In genomic region chr11:61839742-61840141, GRCh38 we compare ENCODE assay signal across 13 cellular contexts. TPM values are rescaled to one million over a fixed set of nuclear protein-coding genes. Genes with fewer than 3 reads are reported as not detected.
A peak's percentile ranks its signal among the peaks of the same experiment; 100 is the strongest.
DNase-seq lines count a peak whose midpoint lies in the region; ATAC-seq and TF ChIP-seq lines count a peak whose summit lies in the region.
"Had no signal": no experiment of that assay in that cellular context is flagged by ENCODE, and none has a peak within 500 bp of the region (broad histone marks: within the 10 kb centered on the region; RNA-seq: fewer than 3 reads in every experiment).

No MANE protein-coding gene starts in this region.

- POLR2A ChIA-PET in activated CD8-positive, alpha-beta T cell treated with anti-CD3 and anti-CD28 coated beads, Interleukin-2, amount 10 ng/mL, durations not matched to agents 7 days and 5 days (lab: Charles Lee): interaction anchor here (1.5 kb wide), 1 partner anchor 11 kb away, joined by 6 read pairs; the partner anchor contains the start of gene FADS2
- POLR2A ChIA-PET in activated CD8-positive, alpha-beta T cell treated with anti-CD3 and anti-CD28 coated beads for 36 hours (lab: Charles Lee): interaction anchor here (0.7 kb wide), 1 partner anchor 619 kb away, joined by 3 read pairs; no protein-coding TSS in a partner anchor

- H3K9ac ChIP-seq in parathyroid adenoma: no peak overlapping the region

- no peak overlapping the region for H3K4me3 Mint-ChIP-seq in activated CD8-positive, alpha-beta T cell treated with anti-CD3 and anti-CD28 coated beads, Interleukin-2, amount 10 ng/mL, durations not matched to agents 7 days and 5 days
- no peak overlapping the region for H3K4me3 Mint-ChIP-seq in activated CD8-positive, alpha-beta T cell treated with anti-CD3 and anti-CD28 coated beads for 36 hours
- no peak overlapping the region for H3K4me3 Mint-ChIP-seq in activated T-helper 1 cell treated with anti-CD3 and anti-CD28 coated beads, Interleukin-12 subunit alpha, Interleukin-12 subunit beta, Interleukin-2, Interleukin-4 antibody, amounts not matched to agents 30 ng/mL and 10 ng/mL and 1 ng/mL, durations not matched to agents 14 hours and 24 hours and 36 hours
- H3K4me3 Mint-ChIP-seq in endothelial cell (ENCODE audit: unreplicated experiment): peak overlapping the region; percentile 72
- no peak overlapping the region for H3K4me3 Mint-ChIP-seq in Calu3 (ENCODE audit: low read depth, unreplicated experiment)
- H3K4me3 Mint-ChIP-seq: B cell; CD8-positive, alpha-beta T cell; H9 had no signal

- no peaks in the 10 kb centered on the region for H3K27me3 ChIP-seq in parathyroid adenoma (ENCODE audit: control insufficient read depth, insufficient read depth, low read length)
- H3K27me3 ChIP-seq: BLaER1 treated with 17β-estradiol and CSF1 and Interleukin-3, amounts not matched to agents 10 nM and 100 nM had no signal

- no TSS peak for BruUV-seq in Calu3 (replicated peaks; lab: Mats Ljungman, UMichigan)

- peak overlapping the region; percentile 48 for H3K27ac Mint-ChIP-seq in activated CD8-positive, alpha-beta T cell treated with anti-CD3 and anti-CD28 coated beads, Interleukin-2, amount 10 ng/mL, durations not matched to agents 7 days and 5 days
- H3K27ac Mint-ChIP-seq in activated CD8-positive, alpha-beta T cell treated with anti-CD3 and anti-CD28 coated beads for 36 hours: no peak overlapping the region
- H3K27ac Mint-ChIP-seq in activated T-helper 1 cell treated with anti-CD3 and anti-CD28 coated beads, Interleukin-12 subunit alpha, Interleukin-12 subunit beta, Interleukin-2, Interleukin-4 antibody, amounts not matched to agents 30 ng/mL and 10 ng/mL and 1 ng/mL, durations not matched to agents 14 hours and 24 hours and 36 hours: peak overlapping the region; percentile 15
- peak overlapping the region; percentile 48 for H3K27ac Mint-ChIP-seq in endothelial cell (ENCODE audit: unreplicated experiment)
- no peak overlapping the region for H3K27ac Mint-ChIP-seq in Calu3 (ENCODE audit: unreplicated experiment)
- H3K27ac Mint-ChIP-seq: B cell; CD8-positive, alpha-beta T cell had no signal

- H3K27ac ChIP-seq in parathyroid adenoma: peak overlapping the region; percentile 82
- H3K27ac ChIP-seq: HL-60 had no signal

- peaks cover 29% of the 10 kb centered on the region for H3K4me1 Mint-ChIP-seq in activated CD8-positive, alpha-beta T cell treated with anti-CD3 and anti-CD28 coated beads, Interleukin-2, amount 10 ng/mL, durations not matched to agents 7 days and 5 days (ENCODE audit: low read depth)
- H3K4me1 Mint-ChIP-seq in activated CD8-positive, alpha-beta T cell treated with anti-CD3 and anti-CD28 coated beads for 36 hours (ENCODE audit: low read depth): peaks cover 10% of the 10 kb centered on the region
- H3K4me1 Mint-ChIP-seq in activated T-helper 1 cell treated with anti-CD3 and anti-CD28 coated beads, Interleukin-12 subunit alpha, Interleukin-12 subunit beta, Interleukin-2, Interleukin-4 antibody, amounts not matched to agents 30 ng/mL and 10 ng/mL and 1 ng/mL, durations not matched to agents 14 hours and 24 hours and 36 hours (ENCODE audit: low read depth): peaks cover 25% of the 10 kb centered on the region
- peaks cover 28% of the 10 kb centered on the region for H3K4me1 Mint-ChIP-seq in endothelial cell (ENCODE audit: unreplicated experiment)
- H3K4me1 Mint-ChIP-seq in Calu3 (ENCODE audit: low read depth, unreplicated experiment): no peaks in the 10 kb centered on the region

- H3K9me3 ChIP-seq in parathyroid adenoma (ENCODE audit: control insufficient read depth, low read length): no peaks in the 10 kb centered on the region
- H3K9me3 ChIP-seq: BLaER1 treated with 17β-estradiol and CSF1 and Interleukin-3, amounts not matched to agents 10 nM and 100 nM had no signal

- H3K36me3 Mint-ChIP-seq in activated CD8-positive, alpha-beta T cell treated with anti-CD3 and anti-CD28 coated beads, Interleukin-2, amount 10 ng/mL, durations not matched to agents 7 days and 5 days (ENCODE audit: low read depth): peaks cover 78% of the 10 kb centered on the region
- peaks cover 52% of the 10 kb centered on the region for H3K36me3 Mint-ChIP-seq in activated CD8-positive, alpha-beta T cell treated with anti-CD3 and anti-CD28 coated beads for 36 hours (ENCODE audit: low read depth)
- H3K36me3 Mint-ChIP-seq in activated T-helper 1 cell treated with anti-CD3 and anti-CD28 coated beads, Interleukin-12 subunit alpha, Interleukin-12 subunit beta, Interleukin-2, Interleukin-4 antibody, amounts not matched to agents 30 ng/mL and 10 ng/mL and 1 ng/mL, durations not matched to agents 14 hours and 24 hours and 36 hours (ENCODE audit: low read depth): peaks cover 43% of the 10 kb centered on the region
- H3K36me3 Mint-ChIP-seq in endothelial cell (ENCODE audit: low read depth, unreplicated experiment) (peaks cover 41% of the 10 kb centered on the region), Calu3 (ENCODE audit: insufficient read depth, unreplicated experiment) (no peaks in the 10 kb centered on the region)
- H3K36me3 Mint-ChIP-seq: CD8-positive, alpha-beta T cell had no signal

- no peak overlapping the region for H2AFZ ChIP-seq in parathyroid adenoma

- peak overlapping the region; percentile 2 for H3K4me3 ChIP-seq in parathyroid adenoma (ENCODE audit: low read depth, low read length)
- H3K4me3 ChIP-seq: BLaER1 treated with 17β-estradiol and CSF1 and Interleukin-3, amounts not matched to agents 10 nM and 100 nM had no signal

- no peaks in the 10 kb centered on the region for H3K27me3 Mint-ChIP-seq in activated CD8-positive, alpha-beta T cell treated with anti-CD3 and anti-CD28 coated beads, Interleukin-2, amount 10 ng/mL, durations not matched to agents 7 days and 5 days (ENCODE audit: low read depth)
- H3K27me3 Mint-ChIP-seq in activated CD8-positive, alpha-beta T cell treated with anti-CD3 and anti-CD28 coated beads for 36 hours: no peaks in the 10 kb centered on the region
- no peaks in the 10 kb centered on the region for H3K27me3 Mint-ChIP-seq in activated T-helper 1 cell treated with anti-CD3 and anti-CD28 coated beads, Interleukin-12 subunit alpha, Interleukin-12 subunit beta, Interleukin-2, Interleukin-4 antibody, amounts not matched to agents 30 ng/mL and 10 ng/mL and 1 ng/mL, durations not matched to agents 14 hours and 24 hours and 36 hours (ENCODE audit: insufficient read depth)
- H3K27me3 Mint-ChIP-seq in endothelial cell (ENCODE audit: unreplicated experiment) (peaks cover 4% of the 10 kb centered on the region), Calu3 (ENCODE audit: unreplicated experiment) (peaks cover 28% of the 10 kb centered on the region)
- H3K27me3 Mint-ChIP-seq: B cell had no signal

- CTCF ChIA-PET in activated CD8-positive, alpha-beta T cell treated with anti-CD3 and anti-CD28 coated beads, Interleukin-2, amount 10 ng/mL, durations not matched to agents 7 days and 5 days (lab: Charles Lee): interaction anchor here (1.3 to 1.9 kb wide), 2 partner anchors 23 to 42 kb away, joined by 4 to 6 read pairs; partner anchors contain the start of gene FADS1
- CTCF ChIA-PET in activated CD8-positive, alpha-beta T cell treated with anti-CD3 and anti-CD28 coated beads for 36 hours (lab: Charles Lee): interaction anchor here (1.0 to 1.4 kb wide), 5 partner anchors 10 to 268 kb away, joined by 3 to 5 read pairs (median 4); no protein-coding TSS in a partner anchor
- CTCF ChIA-PET in Calu3 (lab: Charles Lee): interaction anchor here (0.5 kb wide), 1 partner anchor 107 kb away, joined by 3 read pairs; no protein-coding TSS in a partner anchor

- DNase-seq in activated CD8-positive, alpha-beta T cell treated with anti-CD3 and anti-CD28 coated beads, Interleukin-2, amount 10 ng/mL, durations not matched to agents 7 days and 5 days: no peak
- no peak for DNase-seq in activated CD8-positive, alpha-beta T cell treated with anti-CD3 and anti-CD28 coated beads for 36 hours
- DNase-seq in activated T-helper 1 cell treated with anti-CD3 and anti-CD28 coated beads, Interleukin-12 subunit alpha, Interleukin-12 subunit beta, Interleukin-2, Interleukin-4 antibody, amounts not matched to agents 30 ng/mL and 10 ng/mL and 1 ng/mL, durations not matched to agents 14 hours and 24 hours and 36 hours (ENCODE audit: low spot score): no peak
- DNase-seq in endothelial cell (ENCODE audit: low spot score) (no peak), pons (ENCODE audit: low spot score) (no peak), Calu3 (no peak)
- DNase-seq: CD8-positive, alpha-beta T cell; COR-L47; H9 had no signal

- no peak overlapping the region for H3K4me2 ChIP-seq in parathyroid adenoma (ENCODE audit: low read length)
- H3K4me2 ChIP-seq: BLaER1 treated with 17β-estradiol and CSF1 and Interleukin-3, amounts not matched to agents 10 nM and 100 nM had no signal

- peaks cover 3% of the 10 kb centered on the region for H3K79me2 ChIP-seq in parathyroid adenoma

- no peak for TF ChIP-seq CTCF in activated CD8-positive, alpha-beta T cell treated with anti-CD3 and anti-CD28 coated beads for 36 hours (IDR thresholded peaks at IDR 0.05)
- TF ChIP-seq CTCF in endothelial cell (IDR thresholded peaks at IDR 0.05; ENCODE audit: unreplicated experiment) (no peak), parathyroid adenoma (IDR thresholded peaks at IDR 0.05) (no peak), Calu3 (IDR thresholded peaks at IDR 0.05; ENCODE audit: unreplicated experiment) (no peak)

- peaks cover 31% of the 10 kb centered on the region for H3K4me1 ChIP-seq in parathyroid adenoma

- intact Hi-C loops in activated CD8-positive, alpha-beta T cell treated with anti-CD3 and anti-CD28 coated beads for 36 hours (cut with micrococcal nuclease): no loop called here
- intact Hi-C loops in activated T-helper 1 cell treated with anti-CD3 and anti-CD28 coated beads, Interleukin-12 subunit alpha, Interleukin-12 subunit beta, Interleukin-2, Interleukin-4 antibody, amounts not matched to agents 30 ng/mL and 10 ng/mL and 1 ng/mL, durations not matched to agents 14 hours and 24 hours and 36 hours (cut with micrococcal nuclease): no loop called here
- intact Hi-C loops in Calu3 (cut with micrococcal nuclease; ENCODE audit: unreplicated experiment): no loop called here

- no peaks in the 10 kb centered on the region for H3K36me3 ChIP-seq in parathyroid adenoma (ENCODE audit: control insufficient read depth, insufficient read depth, low read length)

- no peaks in the 10 kb centered on the region for H3K9me3 Mint-ChIP-seq in activated CD8-positive, alpha-beta T cell treated with anti-CD3 and anti-CD28 coated beads, Interleukin-2, amount 10 ng/mL, durations not matched to agents 7 days and 5 days (ENCODE audit: insufficient read depth)
- H3K9me3 Mint-ChIP-seq in activated CD8-positive, alpha-beta T cell treated with anti-CD3 and anti-CD28 coated beads for 36 hours: no peaks in the 10 kb centered on the region
- H3K9me3 Mint-ChIP-seq in activated T-helper 1 cell treated with anti-CD3 and anti-CD28 coated beads, Interleukin-12 subunit alpha, Interleukin-12 subunit beta, Interleukin-2, Interleukin-4 antibody, amounts not matched to agents 30 ng/mL and 10 ng/mL and 1 ng/mL, durations not matched to agents 14 hours and 24 hours and 36 hours: no peaks in the 10 kb centered on the region
- H3K9me3 Mint-ChIP-seq in endothelial cell (ENCODE audit: unreplicated experiment) (no peaks in the 10 kb centered on the region), Calu3 (ENCODE audit: low read depth, unreplicated experiment) (no peaks in the 10 kb centered on the region)
- H3K9me3 Mint-ChIP-seq: CD8-positive, alpha-beta T cell; H9 had no signal

- ATAC-seq in activated CD8-positive, alpha-beta T cell treated with anti-CD3 and anti-CD28 coated beads, Interleukin-2, amount 10 ng/mL, durations not matched to agents 7 days and 5 days: no peak
- ATAC-seq in activated CD8-positive, alpha-beta T cell treated with anti-CD3 and anti-CD28 coated beads for 36 hours: no peak
- ATAC-seq: CD8-positive, alpha-beta T cell had no signal

RNA-seq across cellular contexts. Expression of gene FADS2, which starts 11.6 kb away (rescaled TPM):
- total RNA-seq in activated CD8-positive, alpha-beta T cell treated with anti-CD3 and anti-CD28 coated beads, Interleukin-2, amount 10 ng/mL, durations not matched to agents 7 days and 5 days: 100 to 1,000 TPM; 395 to 416 TPM
- 100 to 1,000 TPM; 131 to 134 TPM for total RNA-seq in activated CD8-positive, alpha-beta T cell treated with anti-CD3 and anti-CD28 coated beads for 36 hours
- total RNA-seq in activated T-helper 1 cell treated with anti-CD3 and anti-CD28 coated beads, Interleukin-12 subunit alpha, Interleukin-12 subunit beta, Interleukin-2, Interleukin-4 antibody, amounts not matched to agents 30 ng/mL and 10 ng/mL and 1 ng/mL, durations not matched to agents 14 hours and 24 hours and 36 hours: 250 and 256 TPM in 2 replicates
- 682 TPM for total RNA-seq in endothelial cell (ENCODE audit: unreplicated experiment)
- 8.5 and 19.2 TPM in 2 replicates for total RNA-seq in Calu3 (2022)

RNA-seq across cellular contexts. Expression of gene FADS1, which starts 22.9 kb away (rescaled TPM):
- total RNA-seq in activated CD8-positive, alpha-beta T cell treated with anti-CD3 and anti-CD28 coated beads, Interleukin-2, amount 10 ng/mL, durations not matched to agents 7 days and 5 days: 10 to 100 TPM; 84.1 to 92.8 TPM
- 10 to 100 TPM; 33.9 to 34.4 TPM for total RNA-seq in activated CD8-positive, alpha-beta T cell treated with anti-CD3 and anti-CD28 coated beads for 36 hours
- 92.3 and 97.7 TPM in 2 replicates for total RNA-seq in activated T-helper 1 cell treated with anti-CD3 and anti-CD28 coated beads, Interleukin-12 subunit alpha, Interleukin-12 subunit beta, Interleukin-2, Interleukin-4 antibody, amounts not matched to agents 30 ng/mL and 10 ng/mL and 1 ng/mL, durations not matched to agents 14 hours and 24 hours and 36 hours
- 102 TPM for total RNA-seq in endothelial cell (ENCODE audit: unreplicated experiment)
- total RNA-seq in Calu3 (2022): 55.6 and 74.1 TPM in 2 replicates

RNA-seq across cellular contexts. Expression of gene FEN1, which starts 47.0 kb away (rescaled TPM):
- total RNA-seq in activated CD8-positive, alpha-beta T cell treated with anti-CD3 and anti-CD28 coated beads, Interleukin-2, amount 10 ng/mL, durations not matched to agents 7 days and 5 days: 100 to 1,000 TPM; 146 TPM
- 100 to 1,000 TPM; 109 to 114 TPM for total RNA-seq in activated CD8-positive, alpha-beta T cell treated with anti-CD3 and anti-CD28 coated beads for 36 hours
- total RNA-seq in activated T-helper 1 cell treated with anti-CD3 and anti-CD28 coated beads, Interleukin-12 subunit alpha, Interleukin-12 subunit beta, Interleukin-2, Interleukin-4 antibody, amounts not matched to agents 30 ng/mL and 10 ng/mL and 1 ng/mL, durations not matched to agents 14 hours and 24 hours and 36 hours: 147 and 149 TPM in 2 replicates
- total RNA-seq in endothelial cell (ENCODE audit: unreplicated experiment): 22.0 TPM
- 72.4 TPM in 2 replicates for total RNA-seq in Calu3 (2022)

RNA-seq across cellular contexts. Expression of gene TMEM258, which starts 47.3 kb away (rescaled TPM):
- 100 to 1,000 TPM; 154 to 163 TPM for total RNA-seq in activated CD8-positive, alpha-beta T cell treated with anti-CD3 and anti-CD28 coated beads, Interleukin-2, amount 10 ng/mL, durations not matched to agents 7 days and 5 days
- 100 to 1,000 TPM; 162 to 170 TPM for total RNA-seq in activated CD8-positive, alpha-beta T cell treated with anti-CD3 and anti-CD28 coated beads for 36 hours
- total RNA-seq in activated T-helper 1 cell treated with anti-CD3 and anti-CD28 coated beads, Interleukin-12 subunit alpha, Interleukin-12 subunit beta, Interleukin-2, Interleukin-4 antibody, amounts not matched to agents 30 ng/mL and 10 ng/mL and 1 ng/mL, durations not matched to agents 14 hours and 24 hours and 36 hours: 164 and 166 TPM in 2 replicates
- total RNA-seq in endothelial cell (ENCODE audit: unreplicated experiment) (125 TPM), Calu3 (2022) (140 and 146 TPM in 2 replicates)

RNA-seq across cellular contexts. Expression of gene FADS3, which starts 51.6 kb away (rescaled TPM):
- total RNA-seq in activated CD8-positive, alpha-beta T cell treated with anti-CD3 and anti-CD28 coated beads, Interleukin-2, amount 10 ng/mL, durations not matched to agents 7 days and 5 days: 1 to 10 TPM; 3.8 to 4.5 TPM
- 10 to 100 TPM; 10.3 to 13.9 TPM for total RNA-seq in activated CD8-positive, alpha-beta T cell treated with anti-CD3 and anti-CD28 coated beads for 36 hours
- 9.0 and 14.2 TPM in 2 replicates for total RNA-seq in activated T-helper 1 cell treated with anti-CD3 and anti-CD28 coated beads, Interleukin-12 subunit alpha, Interleukin-12 subunit beta, Interleukin-2, Interleukin-4 antibody, amounts not matched to agents 30 ng/mL and 10 ng/mL and 1 ng/mL, durations not matched to agents 14 hours and 24 hours and 36 hours
- total RNA-seq in endothelial cell (ENCODE audit: unreplicated experiment) (42.0 TPM), Calu3 (2022) (19.7 and 20.5 TPM in 2 replicates)

Comparison
In these comparisons a context has a peak if more than half of its experiments do, and no peak if none do; other contexts are left out.
1. H3K27ac Mint-ChIP-seq: peak in activated CD8-positive, alpha-beta T cell treated with anti-CD3 and anti-CD28 coated beads, Interleukin-2, amount 10 ng/mL, durations not matched to agents 7 days and 5 days (single experiment), activated T-helper 1 cell treated with anti-CD3 and anti-CD28 coated beads, Interleukin-12 subunit alpha, Interleukin-12 subunit beta, Interleukin-2, Interleukin-4 antibody, amounts not matched to agents 30 ng/mL and 10 ng/mL and 1 ng/mL, durations not matched to agents 14 hours and 24 hours and 36 hours (single experiment) and endothelial cell (single experiment); none in activated CD8-positive, alpha-beta T cell treated with anti-CD3 and anti-CD28 coated beads for 36 hours (single experiment) and Calu3 (single experiment).